In the genomic region with DNA sequence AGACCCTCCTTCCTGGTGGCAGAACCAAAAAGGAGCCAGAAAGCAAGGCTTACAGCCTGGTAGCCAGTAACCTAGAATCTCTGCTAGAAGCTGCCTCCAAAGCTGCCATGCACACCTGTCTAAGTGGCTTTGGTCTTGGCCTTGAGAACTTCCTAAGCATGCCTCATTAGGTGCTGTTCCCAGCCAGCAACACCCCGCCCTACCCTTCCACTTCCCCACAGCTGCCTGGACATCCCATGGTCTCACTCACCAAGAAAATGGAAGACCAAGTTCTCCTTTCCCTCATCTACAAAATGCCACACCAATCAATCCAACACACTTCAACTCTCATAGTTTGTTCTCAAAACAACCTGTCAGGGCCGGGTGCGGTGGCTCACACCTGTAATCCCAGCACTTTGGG, we compare ENCODE assay signal across 22 cellular contexts. TPM values are rescaled to one million over a fixed set of nuclear protein-coding genes. Genes with fewer than 3 reads are reported as not detected.
DNase-seq lines count a peak whose midpoint lies in the region; ATAC-seq, FAIRE-seq and TF ChIP-seq lines count a peak whose summit lies in the region.
"Had no signal": no experiment of that assay in that cellular context is flagged by ENCODE, and none has a peak within 500 bp of the region (broad histone marks: within the 10 kb centered on the region; RNA-seq: fewer than 3 reads in every experiment).

No MANE protein-coding gene starts in this region.

- CTCF ChIA-PET in CD4-positive, alpha-beta T cell (lab: Charles Lee), result no interaction called here
- CTCF ChIA-PET in Panc1 (lab: Charles Lee), result no interaction called here

- H3K36me3 Mint-ChIP-seq in CD4-positive, alpha-beta T cell (ENCODE audit: low read depth), result peaks cover 7% of the 10 kb centered on the region

- no peaks in the 10 kb centered on the region for H3K27me3 ChIP-seq in CD4-positive, alpha-beta T cell (ENCODE audit: control insufficient read depth, insufficient read depth, low read length)
- H3K27me3 ChIP-seq in Panc1 (ENCODE audit: control insufficient read depth, insufficient read depth, low read length) (no peaks in the 10 kb centered on the region), keratinocyte (ENCODE audit: control insufficient read depth, extremely low read depth, insufficient read depth, low read length) (no peaks in the 10 kb centered on the region)
- H3K27me3 ChIP-seq: colonic mucosa, Peyer's patch had no signal

- peaks cover 84% of the 10 kb centered on the region for H3K4me1 Mint-ChIP-seq in CD4-positive, alpha-beta T cell (ENCODE audit: low read depth)

- peak overlapping the region; percentile 35 for H3K9ac ChIP-seq in keratinocyte (ENCODE audit: control insufficient read depth, extremely low read depth, insufficient read depth, low read length)
- H3K9ac ChIP-seq: GM23248 had no signal

- no peaks in the 10 kb centered on the region for H3K9me3 Mint-ChIP-seq in CD4-positive, alpha-beta T cell
- H3K9me3 Mint-ChIP-seq: activated CD4-positive, alpha-beta memory T cell treated with anti-CD3 and anti-CD28 coated beads, Interleukin-2, amount 10 ng/mL, durations not matched to agents 7 days and 5 days had no signal

- intact Hi-C loops in CD4-positive, alpha-beta T cell (cut with DNase I, micrococcal nuclease), result no loop called here
- intact Hi-C loops in Panc1 (cut with micrococcal nuclease; ENCODE audit: unreplicated experiment), result no loop called here

- H3K4me3 ChIP-seq in Panc1 (ENCODE audit: low read depth in 2 of 2, low read length in 2 of 2), result peak overlapping the region; percentile 78 to 86
- no peak overlapping the region for H3K4me3 ChIP-seq in keratinocyte (ENCODE audit: control insufficient read depth in 2 of 3, extremely low read depth in 1 of 3, insufficient read depth in 2 of 3, low read depth in 1 of 3, low read length in 3 of 3)
- peak overlapping the region; percentile 2 for H3K4me3 ChIP-seq in retinal pigment epithelial cell (ENCODE audit: low read length)
- H3K4me3 ChIP-seq: colonic mucosa, GM23248, Peyer's patch, thoracic aorta had no signal

- H3K9me3 ChIP-seq in CD4-positive, alpha-beta T cell (ENCODE audit: control insufficient read depth, low read length), result no peaks in the 10 kb centered on the region
- no peaks in the 10 kb centered on the region for H3K9me3 ChIP-seq in Panc1 (ENCODE audit: control insufficient read depth, insufficient read depth, low read depth, low read length)
- H3K9me3 ChIP-seq in keratinocyte (ENCODE audit: control insufficient read depth, low read depth, low read length), result no peaks in the 10 kb centered on the region
- H3K9me3 ChIP-seq: colonic mucosa, Peyer's patch, thoracic aorta had no signal

- H3K79me2 ChIP-seq in keratinocyte (ENCODE audit: control insufficient read depth, insufficient read depth, low read length), result peaks cover 90% of the 10 kb centered on the region

- in situ Hi-C loops in Panc1 (cut with HindIII; ENCODE audit: low pct_unique_long_range_greater_than_20kb, low sequenced_read_pairs), result no loop called here

- H3K4me2 ChIP-seq in keratinocyte (ENCODE audit: control insufficient read depth, extremely low read depth, insufficient read depth, low read depth, low read length), result peak overlapping the region; percentile 12

- TF ChIP-seq CTCF in CD4-positive, alpha-beta T cell (IDR thresholded peaks at IDR 0.05), result no peak
- no peak for TF ChIP-seq CTCF in Panc1 (IDR thresholded peaks at IDR 0.05)
- TF ChIP-seq CTCF in keratinocyte (optimal IDR thresholded peaks at IDR 0.05 in 1 of 3, IDR thresholded peaks at IDR 0.05 in 1 of 3, conservative IDR thresholded peaks at IDR 0.05 in 1 of 3; ENCODE audit: extremely low read depth in 1 of 3, insufficient read depth in 2 of 3, low read length in 3 of 3), result no peak
- no peak for TF ChIP-seq CTCF in retinal pigment epithelial cell (conservative IDR thresholded peaks at IDR 0.05; ENCODE audit: low read depth, low read length)

- no peaks in the 10 kb centered on the region for H3K27me3 Mint-ChIP-seq in CD4-positive, alpha-beta T cell
- H3K27me3 Mint-ChIP-seq: activated CD4-positive, alpha-beta memory T cell treated with anti-CD3 and anti-CD28 coated beads, Interleukin-2, amount 10 ng/mL, durations not matched to agents 7 days and 5 days had no signal

- no peak for DNase-seq in CD4-positive, alpha-beta T cell
- DNase-seq in Panc1 (ENCODE audit: low read depth, low spot score) (no peak), keratinocyte (ENCODE audit: low read depth, low spot score) (no peak), retinal pigment epithelial cell (ENCODE audit: low read depth) (no peak), superior temporal gyrus (ENCODE audit: extremely low spot score) (no peak), NCI-H1436 treated with DMSO at 0.1 percent for 48 hours (lab: John Stamatoyannopoulos, UW) (no peak), NCI-H774 (lab: John Stamatoyannopoulos, UW) (no peak)
- DNase-seq: activated CD4-positive, alpha-beta memory T cell treated with anti-CD3 and anti-CD28 coated beads, Interleukin-2, amount 10 ng/mL, durations not matched to agents 7 days and 5 days; activated CD4-positive, CD25-positive, alpha-beta regulatory T cell; activated naive CD4-positive, alpha-beta T cell; activated T-cell treated with anti-CD3 and anti-CD28 coated beads, Interleukin-2, amount 50 U/mL, for 1 hour; Calu3; colonic mucosa; GM23248; NCI-H1105 treated with DMSO at 0.1 percent for 48 hours; NCI-H748 treated with DMSO at 0.1 percent for 48 hours; Peyer's patch; retina had no signal

- FAIRE-seq in keratinocyte (lab: Jason Lieb, UNC), result no peak
- FAIRE-seq: endothelial cell of umbilical vein had no signal

- ATAC-seq in CD4-positive, alpha-beta T cell (ENCODE audit: poor library complexity), result no peak
- no peak for ATAC-seq in Panc1
- ATAC-seq in GM21619 (IDR thresholded peaks at IDR 0.05; ENCODE audit: unreplicated experiment), result no peak

- peak overlapping the region; percentile 46 for H3K4me3 Mint-ChIP-seq in CD4-positive, alpha-beta T cell
- H3K4me3 Mint-ChIP-seq: activated CD4-positive, alpha-beta memory T cell treated with anti-CD3 and anti-CD28 coated beads, Interleukin-2, amount 10 ng/mL, durations not matched to agents 7 days and 5 days; T-helper 2 cell treated with Interferon-gamma antibody and Interleukin-4, amounts not matched to agents 5 μg/mL and 100 μg/mL, for 36 hours had no signal

- BruUV-seq in Panc1 (replicated peaks; lab: Mats Ljungman, UMichigan), result no TSS peak

- POLR2A ChIA-PET in CD4-positive, alpha-beta T cell (lab: Charles Lee), result no interaction called here
- POLR2A ChIA-PET in Panc1 (lab: Charles Lee), result interaction anchor here (0.6 to 0.7 kb wide), 2 partner anchors 12 to 109 kb away, joined by 5 to 11 read pairs; no protein-coding TSS in a partner anchor

- H3K9me1 ChIP-seq in keratinocyte (ENCODE audit: control insufficient read depth, extremely low read depth, insufficient read depth, low read length), result peaks cover 10% of the 10 kb centered on the region

- no peak overlapping the region for H3K27ac ChIP-seq in CD4-positive, alpha-beta T cell (ENCODE audit: low read depth, low read length)
- H3K27ac ChIP-seq in Panc1 (ENCODE audit: low read length), result peak overlapping the region; percentile 96
- no peak overlapping the region for H3K27ac ChIP-seq in keratinocyte (ENCODE audit: control insufficient read depth, insufficient read depth, low read length)
- H3K27ac ChIP-seq: colonic mucosa, GM23248, Peyer's patch, thoracic aorta had no signal

- H3K4me1 ChIP-seq in Panc1 (ENCODE audit: control insufficient read depth, insufficient read depth, low read length), result peaks cover 68% of the 10 kb centered on the region
- peaks cover 48% of the 10 kb centered on the region for H3K4me1 ChIP-seq in keratinocyte (ENCODE audit: control insufficient read depth, extremely low read depth, insufficient read depth, low read length)
- H3K4me1 ChIP-seq: colonic mucosa had no signal

- H4K20me1 ChIP-seq in keratinocyte (ENCODE audit: control insufficient read depth, extremely low read depth, insufficient read depth, low read length), result peaks cover 17% of the 10 kb centered on the region

- peaks cover 3% of the 10 kb centered on the region; the same call in 1 of the 2 replicates for H3K36me3 ChIP-seq in Panc1 (ENCODE audit: control insufficient read depth, insufficient read depth, low read length)
- H3K36me3 ChIP-seq in keratinocyte (ENCODE audit: control insufficient read depth in 2 of 2, extremely low read depth in 1 of 2, insufficient read depth in 2 of 2, low read length in 2 of 2), result peaks cover 3 to 10% of the 10 kb centered on the region in 2 experiments
- H3K36me3 ChIP-seq: colonic mucosa, Peyer's patch, thoracic aorta had no signal

- dilution Hi-C loops in keratinocyte (cut with MboI; ENCODE audit: extremely low pct_ligation_motif_present, low sequenced_read_pairs), result no loop called here

- no peak overlapping the region for H2AFZ ChIP-seq in keratinocyte (ENCODE audit: control insufficient read depth, low read length)
- H2AFZ ChIP-seq: GM23248 had no signal

- no peak overlapping the region for H3K27ac Mint-ChIP-seq in CD4-positive, alpha-beta T cell
- H3K27ac Mint-ChIP-seq: activated CD4-positive, alpha-beta memory T cell treated with anti-CD3 and anti-CD28 coated beads, Interleukin-2, amount 10 ng/mL, durations not matched to agents 7 days and 5 days; T-helper 2 cell treated with Interferon-gamma antibody and Interleukin-4, amounts not matched to agents 5 μg/mL and 100 μg/mL, for 36 hours had no signal

RNA-seq across cellular contexts. Expression of a gene that starts 4.2 kb away (rescaled TPM):
- 100 to 1,000 TPM; 191 to 206 TPM for total RNA-seq in CD4-positive, alpha-beta T cell
- 3,649 TPM for total RNA-seq in Panc1 (2021; ENCODE audit: unreplicated experiment)
- 4,189 TPM for polyA plus RNA-seq in Panc1 (2012; ENCODE audit: insufficient read length)
- polyA plus RNA-seq in keratinocyte, result 1,046 to 1,773 TPM (median 1,075 TPM) in 3 replicates
- 402 TPM for polyA plus RNA-seq in keratinocyte (2011; ENCODE audit: low read depth)
- polyA plus RNA-seq in keratinocyte (2011; cell fraction: cytosol; rRNA removed), result 506 and 636 TPM in 2 replicates
- 2,809 and 2,922 TPM in 2 replicates for polyA plus RNA-seq in keratinocyte (2011; cell fraction: nucleus; rRNA removed)
- polyA plus RNA-seq in keratinocyte (2012; ENCODE audit: low replicate concordance), result 770 and 922 TPM in 2 replicates
- 923 to 1,705 TPM (median 959 TPM) in 3 replicates for polyA minus RNA-seq in keratinocyte
- 929 TPM for polyA minus RNA-seq in keratinocyte (2011; cell fraction: cytosol; rRNA and poly(A)+ RNA removed)
- 2,484 and 3,447 TPM in 2 replicates for polyA minus RNA-seq in keratinocyte (2011; cell fraction: nucleus; rRNA and poly(A)+ RNA removed)

Comparison
In these comparisons a context has a peak if more than half of its experiments do, and no peak if none do; other contexts are left out.
1. H3K4me3 ChIP-seq: peak in Panc1 (2 of 2) and retinal pigment epithelial cell (single experiment); none in keratinocyte (0 of 3).
2. RNA of a gene that starts 4.2 kb away (total RNA-seq): 3,649 TPM in Panc1 (single experiment); 191 to 206 TPM in CD4-positive, alpha-beta T cell; every median in the first group is over 10 times any median in the second.